10 cellular contexts compared by ENCODE assay signal in the genomic region with DNA sequence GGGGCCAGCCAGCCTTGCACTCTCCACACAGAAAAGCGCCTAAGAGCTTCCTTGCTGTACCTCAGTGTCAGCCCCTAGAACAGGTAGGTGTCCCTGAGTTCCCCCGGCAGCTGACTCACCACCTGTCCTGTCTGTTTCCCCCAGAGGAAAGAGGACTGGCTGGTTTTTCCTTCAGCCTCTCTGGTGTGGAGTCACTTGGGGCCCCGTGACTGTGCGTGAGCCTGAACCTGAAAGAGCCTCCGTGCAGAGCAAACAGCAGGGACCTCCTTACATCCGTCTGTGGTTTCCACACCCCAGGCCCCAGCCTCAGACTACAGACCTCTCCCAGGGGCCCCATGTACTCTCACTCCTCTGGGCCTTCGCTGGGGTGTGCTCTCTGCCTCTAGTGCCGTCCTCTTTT.
DNase-seq lines count a peak whose midpoint lies in the region; ATAC-seq and TF ChIP-seq lines count a peak whose summit lies in the region.
"Had no signal": no experiment of that assay in that cellular context is flagged by ENCODE, and none has a peak within 500 bp of the region (broad histone marks: within the 10 kb centered on the region; RNA-seq: fewer than 3 reads in every experiment).

No MANE protein-coding gene starts in this region.

- no peaks in the 10 kb centered on the region for H3K4me1 ChIP-seq in uterus

- TF ChIP-seq POLR2A in uterus (IDR thresholded peaks at IDR 0.05), result no peak

- intact Hi-C loops in uterus (cut with DNase I; ENCODE audit: low total_unique reads), result no loop called here

- peak; percentile 79 for ATAC-seq in HG03066 (IDR thresholded peaks at IDR 0.05; ENCODE audit: low read depth, unreplicated experiment)
- ATAC-seq in stimulated activated naive B cell treated with anti-CD40 and anti-IgM and Interleukin-4, amounts not matched to agents 10 μg/mL and 1 μg/mL and 100 μg/mL, for 72 hours (replicated peaks), result peak; percentile 72 to 77

- no peaks in the 10 kb centered on the region for H3K27me3 ChIP-seq in uterus

- no peak overlapping the region for H3K27ac Mint-ChIP-seq in stimulated activated naive B cell treated with anti-CD40 and anti-IgM and Interleukin-4, amounts not matched to agents 10 μg/mL and 1 μg/mL and 100 μg/mL, for 72 hours
- H3K27ac Mint-ChIP-seq: mesothelial cell of epicardium had no signal

- peaks cover 8 to 11% of the 10 kb centered on the region in 2 donors for H3K27me3 Mint-ChIP-seq in stimulated activated naive B cell treated with anti-CD40 and anti-IgM and Interleukin-4, amounts not matched to agents 10 μg/mL and 1 μg/mL and 100 μg/mL, for 72 hours

- no peak overlapping the region for H3K27ac ChIP-seq in uterus

- no peak overlapping the region for H3K4me3 Mint-ChIP-seq in stimulated activated naive B cell treated with anti-CD40 and anti-IgM and Interleukin-4, amounts not matched to agents 10 μg/mL and 1 μg/mL and 100 μg/mL, for 72 hours
- H3K4me3 Mint-ChIP-seq: mesothelial cell of epicardium had no signal

- no peaks in the 10 kb centered on the region for H3K36me3 Mint-ChIP-seq in stimulated activated naive B cell treated with anti-CD40 and anti-IgM and Interleukin-4, amounts not matched to agents 10 μg/mL and 1 μg/mL and 100 μg/mL, for 72 hours
- H3K36me3 Mint-ChIP-seq: mesothelial cell of epicardium had no signal

- peaks cover 29 to 55% of the 10 kb centered on the region in 2 donors for H3K4me1 Mint-ChIP-seq in stimulated activated naive B cell treated with anti-CD40 and anti-IgM and Interleukin-4, amounts not matched to agents 10 μg/mL and 1 μg/mL and 100 μg/mL, for 72 hours

- peaks cover 0 to 6% of the 10 kb centered on the region in 2 donors for H3K9me3 Mint-ChIP-seq in stimulated activated naive B cell treated with anti-CD40 and anti-IgM and Interleukin-4, amounts not matched to agents 10 μg/mL and 1 μg/mL and 100 μg/mL, for 72 hours

- no peaks in the 10 kb centered on the region for H3K9me3 ChIP-seq in uterus

- H3K36me3 ChIP-seq in uterus, result no peaks in the 10 kb centered on the region

- TF ChIP-seq CTCF in epithelial cell of esophagus (IDR thresholded peaks at IDR 0.05; ENCODE audit: insufficient read depth, low read depth, low read length, missing control alignments) (no peak), uterus (IDR thresholded peaks at IDR 0.05) (no peak)

- peak; percentile 39 to 59 for DNase-seq in activated CD4-positive, alpha-beta T cell treated with anti-CD3 and anti-CD28 coated beads, Interleukin-2, amount 50 U/mL, for 48 hours
- DNase-seq in epithelial cell of esophagus (ENCODE audit: low read depth) (peak; percentile 23), nucleus accumbens (lab: John Stamatoyannopoulos, UW) (no peak), NCI-H1417 (lab: John Stamatoyannopoulos, UW) (no peak), uterus (no peak), NCI-H1436 treated with DMSO at 0.1 percent for 48 hours (lab: John Stamatoyannopoulos, UW) (no peak)
- peak; percentile 18 for DNase-seq in stimulated activated naive B cell treated with anti-CD40 and anti-IgM and Interleukin-4, amounts not matched to agents 10 μg/mL and 1 μg/mL and 100 μg/mL, for 72 hours
- DNase-seq: NCI-H1105 treated with DMSO at 0.1 percent for 48 hours had no signal

- H3K4me3 ChIP-seq in epithelial cell of esophagus (ENCODE audit: low read length) (no peak overlapping the region), uterus (no peak overlapping the region)

Comparison
In these comparisons a context has a peak if more than half of its experiments do, and no peak if none do; other contexts are left out.
1. DNase-seq: peak in activated CD4-positive, alpha-beta T cell treated with anti-CD3 and anti-CD28 coated beads, Interleukin-2, amount 50 U/mL, for 48 hours (2 of 2), epithelial cell of esophagus (single experiment) and stimulated activated naive B cell treated with anti-CD40 and anti-IgM and Interleukin-4, amounts not matched to agents 10 μg/mL and 1 μg/mL and 100 μg/mL, for 72 hours (single experiment); none in nucleus accumbens (0 of 56), NCI-H1417 (0 of 3), uterus (0 of 2) and NCI-H1436 treated with DMSO at 0.1 percent for 48 hours (single experiment).